Comparison of ENCODE assay signal across 8 cellular contexts in the genomic region with DNA sequence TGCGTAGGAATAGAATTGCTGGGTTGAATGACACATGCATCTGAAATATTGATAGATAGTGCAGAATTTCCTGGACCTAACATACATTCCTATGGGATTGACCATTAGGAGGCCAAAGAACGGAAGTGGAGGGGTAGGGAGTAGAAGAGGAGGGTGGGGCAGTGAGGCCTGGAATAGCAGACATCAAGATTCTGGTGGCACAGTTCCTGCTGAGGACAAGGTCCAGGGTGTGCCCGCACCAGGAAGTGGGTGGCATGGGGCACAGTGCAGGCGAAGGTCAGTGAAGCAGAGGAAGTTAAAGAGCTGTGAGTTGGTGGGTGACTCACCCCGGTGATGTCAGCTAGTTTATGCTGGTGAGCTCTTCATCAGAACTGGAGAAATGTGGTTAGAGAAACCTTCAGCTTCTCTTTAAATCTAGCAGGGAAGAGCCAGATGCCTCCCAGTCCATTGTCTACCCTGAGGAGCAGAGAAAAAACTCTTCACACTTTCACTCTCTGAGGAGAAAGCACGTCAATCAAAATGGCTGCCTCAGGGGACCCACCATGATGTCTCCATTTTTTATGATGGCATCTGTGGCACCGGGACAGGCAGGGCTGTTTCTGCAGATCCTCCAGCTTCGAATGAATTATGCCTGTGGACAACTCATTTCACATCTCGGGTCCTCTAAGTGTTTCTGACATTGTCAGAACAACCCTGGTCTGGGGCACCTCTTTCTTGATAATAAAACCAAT. TPM values are rescaled to one million over a fixed set of nuclear protein-coding genes. Genes with fewer than 3 reads are reported as not detected.
DNase-seq lines count a peak whose midpoint lies in the region; ATAC-seq and TF ChIP-seq lines count a peak whose summit lies in the region.

No MANE protein-coding gene starts in this region.

- DNase-seq in T1000 (lab: John Stamatoyannopoulos, UW) = peak; percentile 55
- DNase-seq in astrocyte of the hippocampus (ENCODE audit: low read depth, low spot score) = peak; percentile 91
- peak; percentile 89 for DNase-seq in lower lobe of right lung
- DNase-seq in stimulated activated CD8-positive, alpha-beta memory T cell treated with anti-CD3 and anti-CD28 coated beads, Interleukin-7, amount 100 ng/mL, for 1 hour (ENCODE audit: low read depth in 2 of 2) = peak; percentile 6 to 37
- DNase-seq in NCI-H2029 (lab: John Stamatoyannopoulos, UW) = no peak
- no peak for DNase-seq in BE2C

- H3K9me3 ChIP-seq in lower lobe of right lung (no peaks in the 10 kb centered on the region), BE2C (no peaks in the 10 kb centered on the region)

- H3K36me3 ChIP-seq in lower lobe of right lung = no peaks in the 10 kb centered on the region
- no peaks in the 10 kb centered on the region for H3K36me3 ChIP-seq in BE2C

- H3K27me3 ChIP-seq in lower lobe of right lung (ENCODE audit: low read depth) (no peaks in the 10 kb centered on the region), BE2C (0 out of 2 replicates have a peak, but pooled peaks cover 2% of the 10 kb centered on the region)

- intact Hi-C loops in lower lobe of right lung (cut with DNase I) = no loop called here

- H3K4me3 ChIP-seq in lower lobe of right lung (no peak overlapping the region), BE2C (ENCODE audit: low read depth, low read length) (no peak overlapping the region)

- H3K27ac ChIP-seq in lower lobe of right lung = peak overlapping the region; percentile 34

- TF ChIP-seq CTCF in lower lobe of right lung (IDR thresholded peaks at IDR 0.05) (no peak), BE2C (IDR thresholded peaks at IDR 0.05; ENCODE audit: low read depth, low read length) (no peak)

- ATAC-seq in GM18502 (IDR thresholded peaks at IDR 0.05; ENCODE audit: poor library complexity, unreplicated experiment) = peak; percentile 69
- peak; percentile 66 for ATAC-seq in HG03460 (IDR thresholded peaks at IDR 0.05; ENCODE audit: unreplicated experiment)
- ATAC-seq in lower lobe of right lung = peak; percentile 82 to 94

- H3K4me1 ChIP-seq in lower lobe of right lung = peaks cover 56% of the 10 kb centered on the region
- no peaks in the 10 kb centered on the region for H3K4me1 ChIP-seq in BE2C

RNA-seq across cellular contexts. Expression of a gene that starts 55.9 kb away (rescaled TPM):
- total RNA-seq in lower lobe of right lung = 0.86 TPM
- polyA plus RNA-seq in BE2C (2012; ENCODE audit: insufficient read depth, insufficient read length, low read depth) = not detected

Comparison
In these comparisons a context has a peak if more than half of its experiments do, and no peak if none do; other contexts are left out.
1. DNase-seq: peak in T1000 (single experiment), astrocyte of the hippocampus (single experiment), lower lobe of right lung (single experiment) and stimulated activated CD8-positive, alpha-beta memory T cell treated with anti-CD3 and anti-CD28 coated beads, Interleukin-7, amount 100 ng/mL, for 1 hour (2 of 2); none in NCI-H2029 (single experiment) and BE2C (single experiment).
2. Peak in every context shown above with its lines, with median percentiles within 50 percentile points of each other: ATAC-seq.